ENCODE assay signal across 8 cellular contexts in genomic region chr6:15400572-15401004, GRCh38.
A peak's percentile ranks its signal among the peaks of the same experiment; 100 is the strongest.
DNase-seq lines count a peak whose midpoint lies in the region; ATAC-seq and TF ChIP-seq lines count a peak whose summit lies in the region.

No MANE protein-coding gene starts in this region.

- no peaks in the 10 kb centered on the region for H3K36me3 Mint-ChIP-seq in T-cell
- H3K36me3 Mint-ChIP-seq in naive thymus-derived CD4-positive, alpha-beta T cell, result peaks cover 0 to 1% (median 0%) of the 10 kb centered on the region in 5 donors

- POLR2A ChIA-PET in A673 (lab: Charles Lee; ENCODE audit: low non-redundant PET) (no interaction called here), HEK293 (lab: Yijun Ruan, JAX) (interaction anchor here (0.5 to 1.5 kb wide), 8 partner anchors 10 to 728 kb away, joined by 3 to 8 read pairs (median 4); partner anchors contain the start of genes JARID2 and MYLIP), T-cell (lab: Charles Lee) (interaction anchor here in 1 of 2 donors (0.6 kb wide), 1 partner anchor 174 kb away, joined by 9 read pairs; no protein-coding TSS in a partner anchor)
- POLR2A ChIA-PET in naive thymus-derived CD4-positive, alpha-beta T cell (lab: Charles Lee), result interaction anchor here (1.2 to 1.8 kb wide), 2 partner anchors 11 to 56 kb away, joined by 3 to 7 read pairs; no protein-coding TSS in a partner anchor

- ATAC-seq in T-cell (replicated peaks in 1 of 4) (peak; percentile 68 to 87 (median 72)), GM19023 (IDR thresholded peaks at IDR 0.05; ENCODE audit: unreplicated experiment) (no peak), HG03521 (IDR thresholded peaks at IDR 0.05; ENCODE audit: unreplicated experiment) (no peak)
- ATAC-seq in naive thymus-derived CD4-positive, alpha-beta T cell, result peak; percentile 73

- no peaks in the 10 kb centered on the region for H3K27me3 ChIP-seq in A673 (replicated peaks; ENCODE audit: insufficient read depth, low read depth, low read length, poor library complexity)
- H3K27me3 ChIP-seq in naive thymus-derived CD4-positive, alpha-beta T cell (ENCODE audit: control insufficient read depth in 2 of 2, insufficient read depth in 2 of 2, low read length in 2 of 2), result no peaks in the 10 kb centered on the region

- DNase-seq in A673 (ENCODE audit: low spot score) (peak; percentile 51), T-cell (peak in 32 of 34 experiments; percentile 10 to 70 (median 38)), erythroblast (lab: John Stamatoyannopoulos, UW) (peak; percentile 59 to 66), SIG-M5 treated with dmso at 0.1 percent for 504 hours (lab: John Stamatoyannopoulos, UW; ENCODE audit: unreplicated experiment) (no peak)
- DNase-seq in naive thymus-derived CD4-positive, alpha-beta T cell, result peak in 7 of 9 donors; percentile 30 to 56 (median 46)

- no peaks in the 10 kb centered on the region for H3K9me3 ChIP-seq in A673 (ENCODE audit: low read depth, low read length, poor library complexity, severe bottlenecking)
- no peaks in the 10 kb centered on the region for H3K9me3 ChIP-seq in HEK293 (ENCODE audit: control insufficient read depth, insufficient read depth, low read depth, low read length)
- H3K9me3 ChIP-seq in naive thymus-derived CD4-positive, alpha-beta T cell (ENCODE audit: control insufficient read depth in 2 of 3, low read length in 3 of 3), result no peaks in the 10 kb centered on the region

- H3K36me3 ChIP-seq in A673 (ENCODE audit: insufficient read depth, low read length, poor library complexity, severe bottlenecking) (no peaks in the 10 kb centered on the region), HEK293 (ENCODE audit: control insufficient read depth in 2 of 2, insufficient read depth in 1 of 2, low read length in 2 of 2) (no peaks in the 10 kb centered on the region)
- H3K36me3 ChIP-seq in naive thymus-derived CD4-positive, alpha-beta T cell (ENCODE audit: control insufficient read depth in 2 of 3, insufficient read depth in 3 of 3, low read length in 3 of 3), result no peaks in the 10 kb centered on the region

- H3K4me1 Mint-ChIP-seq in T-cell, result peaks cover 74 to 85% (median 79%) of the 10 kb centered on the region in 3 donors
- peaks cover 59 to 84% (median 77%) of the 10 kb centered on the region in 7 donors for H3K4me1 Mint-ChIP-seq in naive thymus-derived CD4-positive, alpha-beta T cell

- H3K4me1 ChIP-seq in A673 (ENCODE audit: insufficient read depth, low read length, poor library complexity, severe bottlenecking) (peaks cover 73% of the 10 kb centered on the region), HEK293 (ENCODE audit: control insufficient read depth, insufficient read depth, low read length) (peaks cover 53% of the 10 kb centered on the region)
- H3K4me1 ChIP-seq in naive thymus-derived CD4-positive, alpha-beta T cell (ENCODE audit: control insufficient read depth in 2 of 2, insufficient read depth in 2 of 2, low read length in 2 of 2), result peaks cover 23 to 45% of the 10 kb centered on the region in 2 donors

- H3K27ac Mint-ChIP-seq in T-cell, result peak overlapping the region; percentile 8 to 61
- H3K27ac Mint-ChIP-seq in naive thymus-derived CD4-positive, alpha-beta T cell, result peak overlapping the region; percentile 55 to 90 (median 87)

- no peak overlapping the region for H3K27ac ChIP-seq in A673 (ENCODE audit: low read depth, low read length, poor library complexity, severe bottlenecking)
- peak overlapping the region; percentile 83 for H3K27ac ChIP-seq in HEK293 (ENCODE audit: extremely low read depth, low read depth, low read length)
- H3K27ac ChIP-seq in naive thymus-derived CD4-positive, alpha-beta T cell (ENCODE audit: low read depth, low read length), result peak overlapping the region; percentile 34

- no peak for TF ChIP-seq POLR2A in erythroblast (IDR thresholded peaks at IDR 0.05; ENCODE audit: low read length)

- CTCF ChIA-PET in A673 (lab: Charles Lee) (interaction anchor here (1.1 kb wide), 1 partner anchor 11 kb away, joined by 3 read pairs; no protein-coding TSS in a partner anchor), HEK293 (lab: Yijun Ruan, JAX) (interaction anchor here (0.9 to 5.4 kb wide), 5 partner anchors 10 to 224 kb away, joined by 3 to 25 read pairs (median 7); no protein-coding TSS in a partner anchor), T-cell (lab: Charles Lee) (interaction anchor here (0.9 to 1.5 kb wide), 3 partner anchors 10 kb away, joined by 3 to 5 read pairs (median 4); no protein-coding TSS in a partner anchor)
- CTCF ChIA-PET in naive thymus-derived CD4-positive, alpha-beta T cell (lab: Charles Lee), result interaction anchor here (0.6 to 0.8 kb wide), 3 partner anchors 10 to 73 kb away, joined by 3 to 4 read pairs (median 4); no protein-coding TSS in a partner anchor

- BruUV-seq in A673 (replicated peaks; lab: Mats Ljungman, UMichigan), result no TSS peak

- peak overlapping the region; percentile 73 to 77 (median 76) for H3K4me3 Mint-ChIP-seq in T-cell
- H3K4me3 Mint-ChIP-seq in naive thymus-derived CD4-positive, alpha-beta T cell, result peak overlapping the region; percentile 82 to 95 (median 88)

- H3K4me3 ChIP-seq in A673 (ENCODE audit: low read depth, low read length, poor library complexity, severe bottlenecking), result peak overlapping the region; percentile 25
- peak overlapping the region; percentile 15 for H3K4me3 ChIP-seq in HEK293 (ENCODE audit: low read depth, low read length)
- H3K4me3 ChIP-seq in naive thymus-derived CD4-positive, alpha-beta T cell (ENCODE audit: low read length), result no peak overlapping the region

- TF ChIP-seq CTCF in A673 (conservative IDR thresholded peaks at IDR 0.05; ENCODE audit: low read depth, low read length), result no peak
- no peak for TF ChIP-seq CTCF in HEK293 (tag by site-specific recombination; IDR thresholded peaks at IDR 0.05)

- no peaks in the 10 kb centered on the region for H3K9me3 Mint-ChIP-seq in T-cell
- H3K9me3 Mint-ChIP-seq in naive thymus-derived CD4-positive, alpha-beta T cell, result no peaks in the 10 kb centered on the region

- intact Hi-C loops in A673 (cut with micrococcal nuclease; ENCODE audit: unreplicated experiment), result no loop called here
- intact Hi-C loops in naive thymus-derived CD4-positive, alpha-beta T cell (cut with micrococcal nuclease), result no loop called here

- H3K27me3 Mint-ChIP-seq in T-cell, result no peaks in the 10 kb centered on the region
- H3K27me3 Mint-ChIP-seq in naive thymus-derived CD4-positive, alpha-beta T cell, result no peaks in the 10 kb centered on the region

TF ChIP-seq in HEK293, 187 proteins besides CTCF, POLR2A, EP300 and RAD21 (continues in another document):
- TF ChIP-seq ZNF341 (tag by site-specific recombination; IDR thresholded peaks at IDR 0.05; ENCODE audit: low read depth) (peak; percentile 99), ZNF223 (tag by site-specific recombination; IDR thresholded peaks at IDR 0.05) (no peak), ZNF274 (IDR thresholded peaks at IDR 0.05; ENCODE audit: low read length) (no peak), ZNF274 (tag by site-specific recombination; IDR thresholded peaks at IDR 0.05; ENCODE audit: borderline replicate concordance) (no peak), ZNF843 (tag by site-specific recombination; IDR thresholded peaks at IDR 0.05) (no peak), ZSCAN16 (tag by site-specific recombination; IDR thresholded peaks at IDR 0.05) (no peak), ZBTB11 (tag by site-specific recombination; conservative IDR thresholded peaks at IDR 0.05; ENCODE audit: low read depth) (peak; percentile 43), ZNF10 (tag by site-specific recombination; IDR thresholded peaks at IDR 0.05) (no peak), ZNF777 (tag by site-specific recombination; IDR thresholded peaks at IDR 0.05; ENCODE audit: borderline replicate concordance) (no peak), ZSCAN5A (tag by site-specific recombination; IDR thresholded peaks at IDR 0.05) (no peak), ZNF423 (tag by site-specific recombination; IDR thresholded peaks at IDR 0.05) (no peak), ZNF791 (tag by site-specific recombination; IDR thresholded peaks at IDR 0.05) (no peak)

Comparison
In these comparisons a context has a peak if more than half of its experiments do, and no peak if none do; other contexts are left out.
1. ATAC-seq: peak in T-cell (4 of 4) and naive thymus-derived CD4-positive, alpha-beta T cell (single experiment); none in GM19023 (single experiment) and HG03521 (single experiment).